ENCODE assay signal across 1 cellular context in the genomic region with DNA sequence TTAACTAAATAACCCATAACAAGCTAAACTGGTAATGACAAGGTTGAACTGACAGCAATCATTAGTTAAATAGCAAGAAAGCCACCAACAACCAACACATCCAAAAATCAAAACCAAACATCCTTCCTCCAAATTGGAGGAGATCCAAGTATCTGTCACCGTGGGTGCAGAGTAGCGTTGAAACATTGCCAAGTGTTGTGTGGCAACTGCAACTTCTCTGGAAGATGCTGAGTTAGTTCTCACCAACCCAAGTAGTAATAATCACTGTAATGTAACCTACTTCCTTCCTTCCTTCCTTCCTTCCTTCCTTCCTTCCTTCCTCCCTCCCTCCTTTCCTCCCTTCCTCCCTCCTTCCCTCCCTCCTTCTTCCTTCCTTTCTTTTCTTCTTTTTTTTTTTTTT.
TF ChIP-seq lines count a peak whose summit lies in the region.

No MANE protein-coding gene starts in this region.

TF ChIP-seq in HEK293, 187 proteins besides CTCF, POLR2A, EP300 and RAD21 (continued from another document):
- 0 out of 2 replicates have a peak, but pooled peaks have one; percentile 4 for TF ChIP-seq ZBTB44 (tag by site-specific recombination; IDR thresholded peaks at IDR 0.05)
- TF ChIP-seq, protein P1, sequence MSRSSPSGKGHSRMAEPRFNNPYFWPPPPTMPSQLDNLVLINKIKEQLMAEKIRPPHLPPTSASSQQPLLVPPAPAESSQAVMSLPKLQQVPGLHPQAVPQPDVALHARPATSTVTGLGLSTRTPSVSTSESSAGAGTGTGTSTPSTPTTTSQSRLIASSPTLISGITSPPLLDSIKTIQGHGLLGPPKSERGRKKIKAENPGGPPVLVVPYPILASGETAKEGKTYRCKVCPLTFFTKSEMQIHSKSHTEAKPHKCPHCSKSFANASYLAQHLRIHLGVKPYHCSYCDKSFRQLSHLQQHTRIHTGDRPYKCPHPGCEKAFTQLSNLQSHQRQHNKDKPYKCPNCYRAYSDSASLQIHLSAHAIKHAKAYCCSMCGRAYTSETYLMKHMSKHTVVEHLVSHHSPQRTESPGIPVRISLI (tag by site-specific recombination; IDR thresholded peaks at IDR 0.05), result peak; percentile 39; the same call in 1 of the 2 replicates
- TF ChIP-seq GLIS2 (tag by site-specific recombination; IDR thresholded peaks at IDR 0.05), result no peak
- no peak for TF ChIP-seq ZSCAN23 (tag by site-specific recombination; IDR thresholded peaks at IDR 0.05)
- peak; percentile 99 for TF ChIP-seq SP7 (tag by site-specific recombination; IDR thresholded peaks at IDR 0.05)
- TF ChIP-seq ZNF473 (tag by site-specific recombination; IDR thresholded peaks at IDR 0.05), result no peak
